Comparison of ENCODE assay signal across 16 cellular contexts in the genomic region with DNA sequence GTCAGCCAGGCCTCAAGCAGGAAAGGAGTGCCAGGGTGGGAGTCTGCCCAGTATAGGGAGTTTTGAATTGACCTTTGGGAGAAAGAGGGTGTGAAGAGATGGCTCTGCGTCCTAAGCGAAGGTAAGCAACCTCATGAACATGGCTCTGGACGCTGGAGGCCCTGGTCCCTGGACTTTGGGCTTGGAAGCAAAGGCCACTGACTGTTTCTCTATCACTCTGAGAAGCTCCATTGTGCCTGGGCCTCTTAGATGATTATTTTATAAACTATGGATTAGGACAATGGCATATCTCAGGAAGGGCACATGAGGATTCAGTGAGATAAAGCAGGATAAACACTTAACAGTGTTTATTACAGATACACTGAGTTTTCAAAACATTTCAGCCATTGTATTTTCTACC. TPM values are rescaled to one million over a fixed set of nuclear protein-coding genes. Genes with fewer than 3 reads are reported as not detected.
DNase-seq lines count a peak whose midpoint lies in the region; ATAC-seq and TF ChIP-seq lines count a peak whose summit lies in the region.
"Had no signal": no experiment of that assay in that cellular context is flagged by ENCODE, and none has a peak within 500 bp of the region (broad histone marks: within the 10 kb centered on the region; RNA-seq: fewer than 3 reads in every experiment).

No MANE protein-coding gene starts in this region.

- no peak overlapping the region for H2AK5ac ChIP-seq in neuronal stem cell (ENCODE audit: low read depth, low read length)

- WGBS in liver: 63% methylated on average over 3 of the region's 3 CpGs
- no CpG with 5 or more reads among the region's 3 CpGs for WGBS in neuronal stem cell (ENCODE audit: extremely low coverage in 2 of 2, insufficient read length in 2 of 2, insufficient replicate concordance in 1 of 2), 2 donors

- H2BK15ac ChIP-seq in neuronal stem cell (ENCODE audit: low read length): no peak overlapping the region

- H2BK120ac ChIP-seq in neuronal stem cell (ENCODE audit: low read depth, low read length): no peak overlapping the region

- H3K9me3 ChIP-seq in liver (ENCODE audit: control insufficient read depth in 4 of 4, low read length in 3 of 4): no peaks in the 10 kb centered on the region
- no peaks in the 10 kb centered on the region for H3K9me3 ChIP-seq in CD4-positive, alpha-beta memory T cell (ENCODE audit: control insufficient read depth in 1 of 2, low read length in 2 of 2)
- peaks cover 0 to 2% of the 10 kb centered on the region in 2 donors for H3K9me3 ChIP-seq in neuronal stem cell (replicated peaks in 1 of 2; ENCODE audit: control insufficient read depth in 2 of 2, insufficient read depth in 1 of 2, low read depth in 1 of 2, low read length in 2 of 2)
- H3K9me3 ChIP-seq: HAP-1 had no signal

- H3K27ac Mint-ChIP-seq in activated naive CD8-positive, alpha-beta T cell: peak overlapping the region; percentile 48
- no peak overlapping the region for H3K27ac Mint-ChIP-seq in activated naive CD8-positive, alpha-beta T cell treated with anti-CD3 and anti-CD28 coated beads for 36 hours
- H3K27ac Mint-ChIP-seq in activated T-helper 17 cell treated with anti-CD3 and anti-CD28 coated beads, Interleukin-2, amount 50 U/mL, for 72 hours: peak overlapping the region; percentile 12
- H3K27ac Mint-ChIP-seq in neural crest cell (ENCODE audit: unreplicated experiment): peak overlapping the region; percentile 72
- H3K27ac Mint-ChIP-seq in type B pancreatic cell: no peak overlapping the region
- H3K27ac Mint-ChIP-seq in CD4-positive, alpha-beta memory T cell: peak overlapping the region in 2 of 7 donors; percentile 1 to 20
- H3K27ac Mint-ChIP-seq: B cell; CD4-positive, alpha-beta T cell had no signal

- H3K4me1 ChIP-seq in liver (ENCODE audit: control insufficient read depth in 4 of 4, insufficient read depth in 4 of 4, low read length in 3 of 4): peaks cover 0 to 6% (median 3%) of the 10 kb centered on the region in 4 donors
- peaks cover 17% of the 10 kb centered on the region for H3K4me1 ChIP-seq in CD4-positive, alpha-beta memory T cell (ENCODE audit: insufficient read depth, low read length)
- no peaks in the 10 kb centered on the region for H3K4me1 ChIP-seq in neuronal stem cell (ENCODE audit: control insufficient read depth in 2 of 2, insufficient read depth in 1 of 2, low read depth in 1 of 2, low read length in 2 of 2)
- H3K4me1 ChIP-seq: BLaER1 treated with 17β-estradiol and CSF1 and Interleukin-3, amounts not matched to agents 10 nM and 100 nM; HAP-1 had no signal

- POLR2A ChIA-PET in CD4-positive, alpha-beta memory T cell (lab: Charles Lee; ENCODE audit: partially characterized antibody): no interaction called here

- CTCF ChIA-PET in CD4-positive, alpha-beta memory T cell (lab: Charles Lee; ENCODE audit: partially characterized antibody): interaction anchor here (0.8 to 2.2 kb wide), 2 partner anchors 9 to 17 kb away, joined by 4 to 9 read pairs; no protein-coding TSS in a partner anchor

- no peak overlapping the region for H3K23ac ChIP-seq in neuronal stem cell (ENCODE audit: low read depth, low read length, poor library complexity)

- H3K18ac ChIP-seq in neuronal stem cell (ENCODE audit: low read length): no peak overlapping the region

- TF ChIP-seq RAD21 in liver (IDR thresholded peaks at IDR 0.05): no peak

- H4K8ac ChIP-seq in neuronal stem cell (ENCODE audit: low read depth, low read length): no peak overlapping the region

- peaks cover 2% of the 10 kb centered on the region for H3K79me1 ChIP-seq in neuronal stem cell (ENCODE audit: low read depth, low read length)

- ATAC-seq in activated T-helper 17 cell treated with anti-CD3 and anti-CD28 coated beads, Interleukin-2, amount 50 U/mL, for 72 hours (replicated peaks): no peak

- H3K9ac ChIP-seq in liver (ENCODE audit: low read depth in 1 of 2, low read length in 2 of 2) (no peak overlapping the region), neuronal stem cell (ENCODE audit: low read depth, low read length, poor library complexity) (no peak overlapping the region)
- H3K9ac ChIP-seq: BLaER1 treated with 17β-estradiol and CSF1 and Interleukin-3, amounts not matched to agents 10 nM and 100 nM had no signal

- peaks cover 86% of the 10 kb centered on the region for H3K4me1 Mint-ChIP-seq in activated naive CD8-positive, alpha-beta T cell (ENCODE audit: low read depth)
- H3K4me1 Mint-ChIP-seq in activated naive CD8-positive, alpha-beta T cell treated with anti-CD3 and anti-CD28 coated beads for 36 hours: peaks cover 60% of the 10 kb centered on the region
- peaks cover 26% of the 10 kb centered on the region for H3K4me1 Mint-ChIP-seq in activated T-helper 17 cell treated with anti-CD3 and anti-CD28 coated beads, Interleukin-2, amount 50 U/mL, for 72 hours
- no peaks in the 10 kb centered on the region for H3K4me1 Mint-ChIP-seq in neural crest cell
- H3K4me1 Mint-ChIP-seq in type B pancreatic cell (ENCODE audit: unreplicated experiment): peaks cover 9% of the 10 kb centered on the region
- peaks cover 44 to 70% (median 58%) of the 10 kb centered on the region in 4 donors for H3K4me1 Mint-ChIP-seq in CD4-positive, alpha-beta memory T cell

- no peaks in the 10 kb centered on the region for H3K27me3 ChIP-seq in liver (ENCODE audit: control insufficient read depth in 4 of 4, insufficient read depth in 4 of 4, low read length in 3 of 4)
- no peaks in the 10 kb centered on the region for H3K27me3 ChIP-seq in CD4-positive, alpha-beta memory T cell (ENCODE audit: insufficient read depth, low read length)
- H3K27me3 ChIP-seq in neuronal stem cell (ENCODE audit: control insufficient read depth in 3 of 3, insufficient read depth in 3 of 3, low read depth in 1 of 3, low read length in 3 of 3): no peaks in the 10 kb centered on the region
- H3K27me3 ChIP-seq: BLaER1 treated with 17β-estradiol and CSF1 and Interleukin-3, amounts not matched to agents 10 nM and 100 nM had no signal

- no peak for TF ChIP-seq CTCF in liver (IDR thresholded peaks at IDR 0.05; ENCODE audit: low read depth, low read length, missing input control)
- no peak for TF ChIP-seq CTCF in neural crest cell (conservative IDR thresholded peaks at IDR 0.05)
- TF ChIP-seq CTCF in type B pancreatic cell (conservative IDR thresholded peaks at IDR 0.05): no peak

- H3K4ac ChIP-seq in neuronal stem cell (ENCODE audit: low read length): no peak overlapping the region

- H3K4me3 Mint-ChIP-seq in activated naive CD8-positive, alpha-beta T cell: no peak overlapping the region
- H3K4me3 Mint-ChIP-seq in activated naive CD8-positive, alpha-beta T cell treated with anti-CD3 and anti-CD28 coated beads for 36 hours: no peak overlapping the region
- no peak overlapping the region for H3K4me3 Mint-ChIP-seq in activated T-helper 17 cell treated with anti-CD3 and anti-CD28 coated beads, Interleukin-2, amount 50 U/mL, for 72 hours
- H3K4me3 Mint-ChIP-seq in neural crest cell (no peak overlapping the region), type B pancreatic cell (no peak overlapping the region)
- H3K4me3 Mint-ChIP-seq in CD4-positive, alpha-beta memory T cell: peak overlapping the region in 1 of 8 donors; percentile 23
- H3K4me3 Mint-ChIP-seq: B cell; CD4-positive, alpha-beta T cell had no signal

- H2BK12ac ChIP-seq in neuronal stem cell (ENCODE audit: low read length): no peak overlapping the region

- no peak overlapping the region for H3K14ac ChIP-seq in neuronal stem cell (ENCODE audit: low read length)

- peaks cover 0 to 7% (median 1%) of the 10 kb centered on the region in 4 donors for H3K36me3 ChIP-seq in liver (ENCODE audit: control insufficient read depth in 4 of 4, insufficient read depth in 3 of 4, low read depth in 1 of 4, low read length in 3 of 4)
- no peaks in the 10 kb centered on the region for H3K36me3 ChIP-seq in CD4-positive, alpha-beta memory T cell (ENCODE audit: insufficient read depth, low read length)
- H3K36me3 ChIP-seq in neuronal stem cell (replicated peaks in 1 of 2; ENCODE audit: control insufficient read depth in 2 of 2, insufficient read depth in 2 of 2, low read length in 2 of 2): peaks cover 2 to 8% of the 10 kb centered on the region in 2 donors

- H3K9me3 Mint-ChIP-seq in activated naive CD8-positive, alpha-beta T cell (ENCODE audit: low read depth): no peaks in the 10 kb centered on the region
- no peaks in the 10 kb centered on the region for H3K9me3 Mint-ChIP-seq in activated naive CD8-positive, alpha-beta T cell treated with anti-CD3 and anti-CD28 coated beads for 36 hours
- no peaks in the 10 kb centered on the region for H3K9me3 Mint-ChIP-seq in activated T-helper 17 cell treated with anti-CD3 and anti-CD28 coated beads, Interleukin-2, amount 50 U/mL, for 72 hours
- peaks cover 2% of the 10 kb centered on the region for H3K9me3 Mint-ChIP-seq in neural crest cell
- no peaks in the 10 kb centered on the region for H3K9me3 Mint-ChIP-seq in type B pancreatic cell
- no peaks in the 10 kb centered on the region for H3K9me3 Mint-ChIP-seq in CD4-positive, alpha-beta memory T cell
- H3K9me3 Mint-ChIP-seq: CD4-positive, alpha-beta T cell had no signal

- H2BK5ac ChIP-seq in neuronal stem cell (ENCODE audit: low read length): no peak overlapping the region

- DNase-seq in activated naive CD8-positive, alpha-beta T cell treated with anti-CD3 and anti-CD28 coated beads for 36 hours: no peak
- DNase-seq in neural crest cell (ENCODE audit: low read depth, low spot score): no peak
- DNase-seq in type B pancreatic cell (ENCODE audit: extremely low spot score, unreplicated experiment): no peak
- no peak for DNase-seq in CD4-positive, alpha-beta memory T cell
- no peak for DNase-seq in neuronal stem cell (ENCODE audit: low spot score)
- DNase-seq: 8988T; CD4-positive, alpha-beta T cell; DMS153; DMS79; GDM1 had no signal

- H2AFZ ChIP-seq in neuronal stem cell (ENCODE audit: low read length): no peak overlapping the region

- H4K91ac ChIP-seq in neuronal stem cell (ENCODE audit: low read depth, low read length, poor library complexity): no peak overlapping the region

- no peaks in the 10 kb centered on the region for H3K27me3 Mint-ChIP-seq in activated naive CD8-positive, alpha-beta T cell
- H3K27me3 Mint-ChIP-seq in activated naive CD8-positive, alpha-beta T cell treated with anti-CD3 and anti-CD28 coated beads for 36 hours: no peaks in the 10 kb centered on the region
- H3K27me3 Mint-ChIP-seq in activated T-helper 17 cell treated with anti-CD3 and anti-CD28 coated beads, Interleukin-2, amount 50 U/mL, for 72 hours: no peaks in the 10 kb centered on the region
- H3K27me3 Mint-ChIP-seq in neural crest cell (ENCODE audit: low read depth) (no peaks in the 10 kb centered on the region), type B pancreatic cell (no peaks in the 10 kb centered on the region)
- no peaks in the 10 kb centered on the region for H3K27me3 Mint-ChIP-seq in CD4-positive, alpha-beta memory T cell
- H3K27me3 Mint-ChIP-seq: B cell; CD4-positive, alpha-beta T cell had no signal

- intact Hi-C loops in CD4-positive, alpha-beta memory T cell (cut with micrococcal nuclease): no loop called here

- H3K4me3 ChIP-seq in liver (ENCODE audit: low read depth in 1 of 3, low read length in 3 of 3) (no peak overlapping the region), neuronal stem cell (ENCODE audit: low read length in 2 of 2) (no peak overlapping the region)
- no peak overlapping the region for H3K4me3 ChIP-seq in CD4-positive, alpha-beta memory T cell (ENCODE audit: low read length in 2 of 2)
- H3K4me3 ChIP-seq: BLaER1 treated with 17β-estradiol and CSF1 and Interleukin-3, amounts not matched to agents 10 nM and 100 nM; HAP-1 had no signal

- no peak overlapping the region for H3K4me2 ChIP-seq in neuronal stem cell (ENCODE audit: insufficient read depth, low read length, poor library complexity, severe bottlenecking)
- H3K4me2 ChIP-seq: BLaER1 treated with 17β-estradiol and CSF1 and Interleukin-3, amounts not matched to agents 10 nM and 100 nM had no signal

- H3K27ac ChIP-seq in liver (ENCODE audit: low read depth in 1 of 2, low read length in 2 of 2) (no peak overlapping the region), neuronal stem cell (replicated peaks; ENCODE audit: low read length) (no peak overlapping the region)
- H3K27ac ChIP-seq in CD4-positive, alpha-beta memory T cell (ENCODE audit: low read depth, low read length): no peak overlapping the region
- H3K27ac ChIP-seq: BLaER1 treated with 17β-estradiol and CSF1 and Interleukin-3, amounts not matched to agents 10 nM and 100 nM had no signal

- peaks cover 32% of the 10 kb centered on the region for H3K36me3 Mint-ChIP-seq in activated naive CD8-positive, alpha-beta T cell
- H3K36me3 Mint-ChIP-seq in activated naive CD8-positive, alpha-beta T cell treated with anti-CD3 and anti-CD28 coated beads for 36 hours: peaks cover 64% of the 10 kb centered on the region
- peaks cover 34% of the 10 kb centered on the region for H3K36me3 Mint-ChIP-seq in activated T-helper 17 cell treated with anti-CD3 and anti-CD28 coated beads, Interleukin-2, amount 50 U/mL, for 72 hours (ENCODE audit: low read depth)
- H3K36me3 Mint-ChIP-seq in neural crest cell (ENCODE audit: low read depth): peaks cover 25% of the 10 kb centered on the region
- H3K36me3 Mint-ChIP-seq in type B pancreatic cell: peaks cover 14% of the 10 kb centered on the region
- peaks cover 42 to 55% of the 10 kb centered on the region in 2 donors for H3K36me3 Mint-ChIP-seq in CD4-positive, alpha-beta memory T cell

RNA-seq across cellular contexts. Expression of gene SUCLG2, which starts 59.0 kb away (rescaled TPM):
- total RNA-seq in activated naive CD8-positive, alpha-beta T cell treated with anti-CD3 and anti-CD28 coated beads for 36 hours: 10 to 100 TPM; 64.2 to 65.4 TPM
- 10 to 100 TPM; 34.3 to 42.5 TPM for total RNA-seq in activated T-helper 17 cell treated with anti-CD3 and anti-CD28 coated beads, Interleukin-2, amount 50 U/mL, for 72 hours
- total RNA-seq in liver: 100 to 1,000 TPM in 1 of 2 donors, 10 to 100 TPM in 1; 45.3 to 114 TPM
- polyA plus RNA-seq in liver: 100 to 1,000 TPM in 1 of 2 donors, 10 to 100 TPM in 1; 77.2 to 108 TPM
- 36.4 and 39.3 TPM in 2 replicates for total RNA-seq in neural crest cell
- 40.1 and 42.8 TPM in 2 replicates for total RNA-seq in type B pancreatic cell (ENCODE audit: low replicate concordance)
- 10 to 100 TPM; 46.1 to 48.0 TPM for total RNA-seq in CD4-positive, alpha-beta memory T cell
- 100 to 1,000 TPM in 1 of 2 donors, 10 to 100 TPM in 1; 65.5 to 114 TPM for polyA plus RNA-seq in CD4-positive, alpha-beta memory T cell
- polyA plus RNA-seq in neuronal stem cell (2013, experiment 1 of 2): 34.0 TPM
- 35.8 TPM for polyA plus RNA-seq in neuronal stem cell (2013, experiment 2 of 2)

Comparison
In these comparisons a context has a peak if more than half of its experiments do, and no peak if none do; other contexts are left out.
1. H3K27ac Mint-ChIP-seq: peak in activated naive CD8-positive, alpha-beta T cell (single experiment), activated T-helper 17 cell treated with anti-CD3 and anti-CD28 coated beads, Interleukin-2, amount 50 U/mL, for 72 hours (single experiment) and neural crest cell (single experiment); none in activated naive CD8-positive, alpha-beta T cell treated with anti-CD3 and anti-CD28 coated beads for 36 hours (single experiment) and type B pancreatic cell (single experiment).